Comparison of ENCODE assay signal across 8 cellular contexts in genomic region chr9:35035851-35036701, GRCh38.
DNase-seq lines count a peak whose midpoint lies in the region; ATAC-seq and FAIRE-seq lines count a peak whose summit lies in the region.

No MANE protein-coding gene starts in this region.

- no peak for ATAC-seq in HG03139 (IDR thresholded peaks at IDR 0.05; ENCODE audit: unreplicated experiment)
- ATAC-seq in GM19023 (IDR thresholded peaks at IDR 0.05; ENCODE audit: unreplicated experiment) = no peak

- peak; percentile 29 for DNase-seq in GM18507 (ENCODE audit: extremely low spot score, insufficient read length, low read depth)
- DNase-seq in activated effector memory CD4-positive, alpha-beta T cell treated with anti-CD3 and anti-CD28 coated beads, Interleukin-2, amount 50 U/mL, for 16 hours = peak; percentile 77
- DNase-seq in hepatic stellate cell (ENCODE audit: low spot score) = peak; percentile 74
- DNase-seq in stimulated activated CD8-positive, alpha-beta memory T cell treated with anti-CD3 and anti-CD28 coated beads, Interleukin-4, amount 100 ng/mL, for 48 hours = peak; percentile 65
- no peak for DNase-seq in SIG-M5 treated with dmso at 0.1 percent for 504 hours (lab: John Stamatoyannopoulos, UW; ENCODE audit: unreplicated experiment)
- no peak for DNase-seq in MV-4-11 (lab: John Stamatoyannopoulos, UW)

- FAIRE-seq in GM18507 (lab: Jason Lieb, UNC) = peak; percentile 44

Comparison
In these comparisons a context has a peak if more than half of its experiments do, and no peak if none do; other contexts are left out.
1. DNase-seq: peak in GM18507 (single experiment), activated effector memory CD4-positive, alpha-beta T cell treated with anti-CD3 and anti-CD28 coated beads, Interleukin-2, amount 50 U/mL, for 16 hours (single experiment), hepatic stellate cell (single experiment) and stimulated activated CD8-positive, alpha-beta memory T cell treated with anti-CD3 and anti-CD28 coated beads, Interleukin-4, amount 100 ng/mL, for 48 hours (single experiment); none in SIG-M5 treated with dmso at 0.1 percent for 504 hours (single experiment) and MV-4-11 (single experiment).